8 cellular contexts compared by ENCODE assay signal in genomic region chr10:73956476-73957338, GRCh38. TPM values are rescaled to one million over a fixed set of nuclear protein-coding genes. Genes with fewer than 3 reads are reported as not detected.
DNase-seq lines count a peak whose midpoint lies in the region; ATAC-seq and TF ChIP-seq lines count a peak whose summit lies in the region.

No MANE protein-coding gene starts in this region.

- TF ChIP-seq CTCF in colonic mucosa (IDR thresholded peaks at IDR 0.05) (no peak), endothelial cell (IDR thresholded peaks at IDR 0.05; ENCODE audit: unreplicated experiment) (no peak)

- peak; percentile 44 for ATAC-seq in HG03097 (IDR thresholded peaks at IDR 0.05; ENCODE audit: low FRiP score, unreplicated experiment)

- H3K27ac Mint-ChIP-seq in endothelial cell (ENCODE audit: unreplicated experiment), result no peak overlapping the region

- peak; percentile 21 for DNase-seq in activated naive CD4-positive, alpha-beta T cell treated with Interleukin-2 at 50 U/mL for 16 hours
- no peak for DNase-seq in activated naive CD4-positive, alpha-beta T cell treated with anti-CD3 and anti-CD28 coated beads, Interleukin-2, amount 50 U/mL, for 16 hours
- DNase-seq in SJCRH30 (peak; percentile 72 to 86), colonic mucosa (peak; percentile 24), endothelial cell (ENCODE audit: low spot score) (no peak), AG08395 (ENCODE audit: low spot score) (no peak)

- H3K36me3 ChIP-seq in SJCRH30 (no peaks in the 10 kb centered on the region), colonic mucosa (no peaks in the 10 kb centered on the region), muscle layer of colon (ENCODE audit: insufficient read depth, low read length) (no peaks in the 10 kb centered on the region)

- no peaks in the 10 kb centered on the region for H3K36me3 Mint-ChIP-seq in endothelial cell (ENCODE audit: low read depth, unreplicated experiment)

- intact Hi-C loops in colonic mucosa (cut with DNase I), result loop anchor here (10.0 kb wide), 1 partner anchor 128 kb away; no protein-coding TSS in a partner anchor

- H3K27me3 Mint-ChIP-seq in endothelial cell (ENCODE audit: unreplicated experiment), result no peaks in the 10 kb centered on the region

- peak overlapping the region; percentile 18 for H3K4me3 ChIP-seq in SJCRH30
- H3K4me3 ChIP-seq in colonic mucosa, result no peak overlapping the region
- H3K4me3 ChIP-seq in muscle layer of colon (ENCODE audit: low read depth in 1 of 2, low read length in 2 of 2), result peak overlapping the region in 1 of 2 donors; percentile 6

- H3K4me1 ChIP-seq in SJCRH30, result peaks cover 13% of the 10 kb centered on the region
- no peaks in the 10 kb centered on the region for H3K4me1 ChIP-seq in colonic mucosa
- peaks cover 9% of the 10 kb centered on the region for H3K4me1 ChIP-seq in muscle layer of colon (ENCODE audit: insufficient read depth, low read length)

- no peak overlapping the region for H3K4me3 Mint-ChIP-seq in endothelial cell (ENCODE audit: unreplicated experiment)

- no peaks in the 10 kb centered on the region for H3K27me3 ChIP-seq in SJCRH30
- no peaks in the 10 kb centered on the region for H3K27me3 ChIP-seq in colonic mucosa
- H3K27me3 ChIP-seq in muscle layer of colon (ENCODE audit: control insufficient read depth in 1 of 2, insufficient read depth in 2 of 2, low read length in 2 of 2), result no peaks in the 10 kb centered on the region

- peaks cover 7% of the 10 kb centered on the region for H3K4me1 Mint-ChIP-seq in endothelial cell (ENCODE audit: unreplicated experiment)

- H3K27ac ChIP-seq in SJCRH30 (peak overlapping the region; percentile 54), colonic mucosa (peak overlapping the region; percentile 61), muscle layer of colon (ENCODE audit: low read depth, low read length) (peak overlapping the region; percentile 35)

- H3K9me3 ChIP-seq in SJCRH30 (replicated peaks) (no peaks in the 10 kb centered on the region), colonic mucosa (no peaks in the 10 kb centered on the region), muscle layer of colon (ENCODE audit: low read length) (no peaks in the 10 kb centered on the region)

- H3K9me3 Mint-ChIP-seq in endothelial cell (ENCODE audit: unreplicated experiment), result no peaks in the 10 kb centered on the region

- H3K9ac ChIP-seq in colonic mucosa (ENCODE audit: low read depth in 2 of 2, low read length in 2 of 2) (peak overlapping the region in 1 of 2 donors; percentile 31), muscle layer of colon (ENCODE audit: low read length) (no peak overlapping the region)

RNA-seq across cellular contexts. Expression of gene VCL, which starts 41.2 kb away (rescaled TPM):
- 45.5 and 48.1 TPM in 2 replicates for total RNA-seq in SJCRH30 (2014; rRNA removed; shearing (Covaris generic))
- total RNA-seq in colonic mucosa (100 to 1,000 TPM in 1 of 2 donors, 10 to 100 TPM in 1; 99.9 to 179 TPM), endothelial cell (ENCODE audit: unreplicated experiment) (200 TPM)

RNA-seq across cellular contexts. Expression of gene PLAU, which starts 45.8 kb away (rescaled TPM):
- 58.5 and 64.8 TPM in 2 replicates for total RNA-seq in SJCRH30 (2014; rRNA removed; shearing (Covaris generic))
- total RNA-seq in colonic mucosa, result 10 to 100 TPM in 1 of 2 donors, 1 to 10 TPM in 1; 4.0 to 11.4 TPM
- total RNA-seq in endothelial cell (ENCODE audit: unreplicated experiment), result 19.5 TPM

Comparison
In these comparisons a context has a peak if more than half of its experiments do, and no peak if none do; other contexts are left out.
1. DNase-seq: peak in activated naive CD4-positive, alpha-beta T cell treated with Interleukin-2 at 50 U/mL for 16 hours (single experiment), SJCRH30 (2 of 2) and colonic mucosa (single experiment); none in activated naive CD4-positive, alpha-beta T cell treated with anti-CD3 and anti-CD28 coated beads, Interleukin-2, amount 50 U/mL, for 16 hours (single experiment), endothelial cell (single experiment) and AG08395 (single experiment).
2. Peak in every context shown above with its lines, with median percentiles within 50 percentile points of each other: H3K27ac ChIP-seq.